Comparison of ENCODE assay signal across 11 cellular contexts in the genomic region with DNA sequence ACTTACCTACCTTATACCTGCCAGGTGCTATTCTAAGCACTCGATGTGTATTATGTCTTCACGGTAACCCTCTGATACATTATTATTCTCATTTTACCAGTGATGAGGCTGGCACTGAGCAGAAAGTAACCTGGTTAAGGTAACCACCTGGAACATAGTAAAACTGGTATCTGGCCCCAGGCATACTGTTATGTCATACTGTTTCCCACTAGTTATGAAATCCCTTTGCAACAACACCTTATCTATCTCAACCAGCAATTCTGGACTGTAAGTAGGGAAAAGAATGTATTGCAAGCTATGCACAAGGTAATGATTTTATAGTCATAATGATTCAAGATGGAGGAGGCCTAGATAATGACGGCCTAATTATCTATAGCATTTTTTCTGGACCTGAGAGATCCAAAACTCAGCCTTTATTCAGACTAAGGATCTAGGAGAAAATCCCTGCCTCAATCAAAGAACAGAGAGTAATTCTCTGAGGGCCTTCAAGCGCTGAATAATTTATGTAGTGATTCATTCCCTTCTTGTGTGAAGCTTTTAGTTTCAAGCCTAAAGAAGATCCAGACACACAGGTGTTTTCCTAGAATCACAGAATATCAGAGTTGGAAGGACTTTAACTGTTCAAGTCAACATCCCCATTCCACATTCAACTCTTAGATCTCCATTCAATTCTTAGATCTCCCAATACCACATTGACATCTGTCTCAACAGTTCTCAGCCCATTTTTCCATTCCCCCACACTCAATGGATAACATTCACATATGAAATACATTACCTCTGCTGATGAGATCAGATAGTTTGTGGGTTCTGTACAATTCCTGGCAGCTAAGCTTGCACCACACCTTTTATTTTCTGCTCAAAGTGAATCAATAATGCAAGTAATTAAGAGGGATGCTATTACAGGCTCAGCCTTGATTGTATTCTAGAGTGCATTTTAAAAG. TPM values are rescaled to one million over a fixed set of nuclear protein-coding genes. Genes with fewer than 3 reads are reported as not detected.
A peak's percentile ranks its signal among the peaks of the same experiment; 100 is the strongest.
DNase-seq lines count a peak whose midpoint lies in the region; ATAC-seq and TF ChIP-seq lines count a peak whose summit lies in the region.
"Had no signal": no experiment of that assay in that cellular context is flagged by ENCODE, and none has a peak within 500 bp of the region (broad histone marks: within the 10 kb centered on the region; RNA-seq: fewer than 3 reads in every experiment).

No MANE protein-coding gene starts in this region.

- H3K36me3 Mint-ChIP-seq in CD8-positive, alpha-beta T cell, result no peaks in the 10 kb centered on the region

- H3K9me3 ChIP-seq in BLaER1 (no peaks in the 10 kb centered on the region), PC-3 (ENCODE audit: low read length) (no peaks in the 10 kb centered on the region)
- H3K9me3 ChIP-seq in CD8-positive, alpha-beta T cell (ENCODE audit: low read length), result no peaks in the 10 kb centered on the region
- H3K9me3 ChIP-seq: esophagus muscularis mucosa, pancreas had no signal

- peak; percentile 14 for ATAC-seq in GM19023 (IDR thresholded peaks at IDR 0.05; ENCODE audit: unreplicated experiment)
- ATAC-seq in HG02884 (IDR thresholded peaks at IDR 0.05; ENCODE audit: unreplicated experiment), result peak; percentile 19
- no peak for ATAC-seq in PC-3
- no peak for ATAC-seq in esophagus mucosa
- no peak for ATAC-seq in CD8-positive, alpha-beta T cell
- ATAC-seq: pancreas had no signal

- H4K20me1 ChIP-seq in BLaER1 (no peaks in the 10 kb centered on the region), PC-3 (ENCODE audit: low read length) (no peaks in the 10 kb centered on the region)

- H3K4me3 ChIP-seq in BLaER1, result no peak overlapping the region
- no peak overlapping the region for H3K4me3 ChIP-seq in PC-3 (ENCODE audit: low read length)
- H3K4me3 ChIP-seq in CD8-positive, alpha-beta T cell (ENCODE audit: low read depth, low read length), result no peak overlapping the region
- H3K4me3 ChIP-seq: esophagus muscularis mucosa, pancreas had no signal

- peaks cover 6% of the 10 kb centered on the region for H3K4me1 Mint-ChIP-seq in CD8-positive, alpha-beta T cell (ENCODE audit: low read depth)

- H3K79me2 ChIP-seq in PC-3 (ENCODE audit: low read length), result no peaks in the 10 kb centered on the region

- CTCF ChIA-PET in PC-3 (lab: Charles Lee), result no interaction called here
- CTCF ChIA-PET in CD8-positive, alpha-beta T cell (lab: Charles Lee), result interaction anchor here (0.6 to 1.9 kb wide), 4 partner anchors 10 to 53 kb away, joined by 3 to 5 read pairs (median 4); no protein-coding TSS in a partner anchor

- H3F3A ChIP-seq in PC-3 (ENCODE audit: low read length, unreplicated experiment), result peaks cover 6% of the 10 kb centered on the region

- H3K4me1 ChIP-seq in BLaER1, result peaks cover 24% of the 10 kb centered on the region
- H3K4me1 ChIP-seq in PC-3 (ENCODE audit: insufficient read depth, low read length), result peaks cover 29% of the 10 kb centered on the region
- H3K4me1 ChIP-seq in CD8-positive, alpha-beta T cell (ENCODE audit: insufficient read depth, low read length), result peaks cover 5% of the 10 kb centered on the region

- peak overlapping the region; percentile 81 for H3K4me2 ChIP-seq in BLaER1
- no peak overlapping the region for H3K4me2 ChIP-seq in PC-3 (ENCODE audit: low read length)

- TF ChIP-seq CTCF in PC-3 (conservative IDR thresholded peaks at IDR 0.05; ENCODE audit: low read depth, low read length), result no peak
- TF ChIP-seq CTCF in CD8-positive, alpha-beta T cell (IDR thresholded peaks at IDR 0.05), result no peak

- no peaks in the 10 kb centered on the region for H3K9me3 Mint-ChIP-seq in CD8-positive, alpha-beta T cell

- no TSS peak for BruUV-seq in PC-3 (replicated peaks; lab: Mats Ljungman, UMichigan)

- H3K4me3 Mint-ChIP-seq in CD8-positive, alpha-beta T cell, result no peak overlapping the region

- H3K36me3 ChIP-seq in BLaER1 (no peaks in the 10 kb centered on the region), PC-3 (ENCODE audit: low read depth, low read length) (no peaks in the 10 kb centered on the region)
- no peaks in the 10 kb centered on the region for H3K36me3 ChIP-seq in CD8-positive, alpha-beta T cell (ENCODE audit: insufficient read depth, low read length)
- H3K36me3 ChIP-seq: esophagus muscularis mucosa, pancreas had no signal

- H3K27me3 Mint-ChIP-seq in CD8-positive, alpha-beta T cell (ENCODE audit: low read depth), result no peaks in the 10 kb centered on the region

- no peak overlapping the region for H3K9ac ChIP-seq in BLaER1
- H3K9ac ChIP-seq in PC-3 (ENCODE audit: low read length), result no peak overlapping the region

- no peaks in the 10 kb centered on the region for H3K9me2 ChIP-seq in PC-3 (replicated peaks; ENCODE audit: low read length)

- H3K27me3 ChIP-seq in BLaER1 (no peaks in the 10 kb centered on the region), PC-3 (ENCODE audit: low read length) (no peaks in the 10 kb centered on the region)
- no peaks in the 10 kb centered on the region for H3K27me3 ChIP-seq in CD8-positive, alpha-beta T cell (ENCODE audit: insufficient read depth, low read length)
- H3K27me3 ChIP-seq: esophagus muscularis mucosa, pancreas had no signal

- peak; percentile 29 for DNase-seq in PC-3
- no peak for DNase-seq in LoVo (ENCODE audit: low spot score)
- DNase-seq in CD8-positive, alpha-beta T cell, result no peak
- no peak for DNase-seq in occipital lobe (lab: John Stamatoyannopoulos, UW)
- DNase-seq: pancreas had no signal

- no peak overlapping the region for H2AFZ ChIP-seq in PC-3 (ENCODE audit: low read length)

- intact Hi-C loops in PC-3 (cut with micrococcal nuclease), result loop anchor here (10.0 kb wide), 1 partner anchor 272 kb away; no protein-coding TSS in a partner anchor
- intact Hi-C loops in CD8-positive, alpha-beta T cell (cut with DNase I, micrococcal nuclease), result no loop called here

- POLR2A ChIA-PET in PC-3 (lab: Charles Lee; ENCODE audit: unreplicated experiment), result no interaction called here
- POLR2A ChIA-PET in CD8-positive, alpha-beta T cell (lab: Charles Lee), result no interaction called here

- H3K27ac Mint-ChIP-seq in CD8-positive, alpha-beta T cell, result no peak overlapping the region

- H3K27ac ChIP-seq in BLaER1 (0 out of 2 replicates have a peak overlapping the region, but pooled peaks have one; percentile 42), PC-3 (ENCODE audit: low read length) (no peak overlapping the region)
- H3K27ac ChIP-seq in CD8-positive, alpha-beta T cell (ENCODE audit: low read depth, low read length), result no peak overlapping the region
- H3K27ac ChIP-seq: pancreas, RWPE1 had no signal

RNA-seq across cellular contexts. Expression of a gene that starts 14.9 kb away (rescaled TPM):
- total RNA-seq in PC-3 (2014; rRNA removed) (10.9 and 24.1 TPM in 2 replicates), esophagus mucosa (2.1 TPM), occipital lobe (204 TPM)
- total RNA-seq in CD8-positive, alpha-beta T cell, result 10 to 100 TPM; 28.2 to 32.8 TPM

Comparison
In these comparisons a context has a peak if more than half of its experiments do, and no peak if none do; other contexts are left out.
1. ATAC-seq: peak in GM19023 (single experiment) and HG02884 (single experiment); none in PC-3 (single experiment), esophagus mucosa (single experiment) and CD8-positive, alpha-beta T cell (single experiment).